Comparison of ENCODE assay signal across 21 cellular contexts in genomic region chr5:112024769-112025168, GRCh38.
"Had no signal": no experiment of that assay in that cellular context is flagged by ENCODE, and none has a peak within 500 bp of the region (broad histone marks: within the 10 kb centered on the region; RNA-seq: fewer than 3 reads in every experiment).

No MANE protein-coding gene starts in this region.

- ATAC-seq: esophagus mucosa; foreskin keratinocyte; left ventricle myocardium superior; natural killer cell; stimulated activated naive CD8-positive, alpha-beta T cell treated with anti-CD3 and anti-CD28 coated beads, Interleukin-15, amount 100 ng/mL, for 72 hours; T-cell had no signal

- H3K9me3 ChIP-seq: neutrophil, spleen, testis had no signal

- H3K4me1 ChIP-seq: foreskin keratinocyte, spleen, testis had no signal

- H3K4me3 ChIP-seq: spleen, testis had no signal

- H3K27ac ChIP-seq: foreskin keratinocyte, neutrophil, spleen, testis had no signal

- H3K36me3 ChIP-seq: neutrophil, spleen had no signal

- H3K27me3 ChIP-seq: foreskin keratinocyte, neutrophil, spleen, testis had no signal

- DNase-seq: activated CD4-positive, alpha-beta T cell treated with anti-CD3 and anti-CD28 coated beads, Interleukin-2, amount 50 U/mL, for 4 hours; activated CD4-positive, CD25-positive, alpha-beta regulatory T cell treated with anti-CD3 and anti-CD28 coated beads, Interleukin-2, amount 50 U/mL, for 72 hours; activated naive CD4-positive, alpha-beta T cell; activated naive CD8-positive, alpha-beta T cell treated with anti-CD3 and anti-CD28 coated beads, Interleukin-2, amount 10 ng/mL, durations not matched to agents 7 days and 5 days; activated T-cell treated with anti-CD3 and anti-CD28 coated beads for 4 hours; aorta; foreskin keratinocyte; glutamatergic neuron; hypothalamus; kidney glomerular epithelial cell; left ventricle myocardium superior; natural killer cell; posterior cingulate gyrus; spleen; stimulated activated CD4-positive, alpha-beta T cell treated with anti-CD3 and anti-CD28 coated beads, Interleukin-1b, Interleukin-23, amount 100 ng/mL, for 48 hours; stimulated activated naive CD8-positive, alpha-beta T cell treated with anti-CD3 and anti-CD28 coated beads, Interleukin-15, amount 100 ng/mL, for 72 hours; T-cell; T-helper 9 cell; testis had no signal
